ENCODE assay signal across 15 cellular contexts in genomic region chr4:1745697-1746096, GRCh38. TPM values are rescaled to one million over a fixed set of nuclear protein-coding genes. Genes with fewer than 3 reads are reported as not detected.
"Had no signal": no experiment of that assay in that cellular context is flagged by ENCODE, and none has a peak within 500 bp of the region (broad histone marks: within the 10 kb centered on the region; RNA-seq: fewer than 3 reads in every experiment).

No MANE protein-coding gene starts in this region.

- H3K27ac ChIP-seq: coronary artery, esophagus muscularis mucosa, left lung, neural progenitor cell, testis, uterus, VCaP had no signal

- H3K4me3 Mint-ChIP-seq: activated CD8-positive, alpha-beta T cell treated with anti-CD3 and anti-CD28 coated beads, Interleukin-2, amount 10 ng/mL, durations not matched to agents 7 days and 5 days; activated naive CD8-positive, alpha-beta T cell treated with anti-CD3 and anti-CD28 coated beads, Interleukin-2, amount 50 U/mL, for 24 hours; activated T-helper 1 cell treated with anti-CD3 and anti-CD28 coated beads, Interleukin-12 subunit alpha, Interleukin-12 subunit beta, Interleukin-2, Interleukin-4 antibody, amounts not matched to agents 30 ng/mL and 10 ng/mL and 1 ng/mL, durations not matched to agents 14 hours and 24 hours and 36 hours; mesothelial cell of epicardium; naive thymus-derived CD8-positive, alpha-beta T cell; neural progenitor cell had no signal

- H3K36me3 ChIP-seq: neural progenitor cell, uterus had no signal

- H3K9ac ChIP-seq: neural progenitor cell had no signal

- H3K4me1 Mint-ChIP-seq: mesothelial cell of epicardium had no signal

- H3K4me3 ChIP-seq: coronary artery, esophagus muscularis mucosa, left lung, neural progenitor cell, testis, uterus had no signal

- H3K4me1 ChIP-seq: testis, uterus had no signal

- H3K27ac Mint-ChIP-seq: activated CD8-positive, alpha-beta T cell treated with anti-CD3 and anti-CD28 coated beads, Interleukin-2, amount 10 ng/mL, durations not matched to agents 7 days and 5 days; activated naive CD8-positive, alpha-beta T cell treated with anti-CD3 and anti-CD28 coated beads, Interleukin-2, amount 50 U/mL, for 24 hours; activated T-helper 1 cell treated with anti-CD3 and anti-CD28 coated beads, Interleukin-12 subunit alpha, Interleukin-12 subunit beta, Interleukin-2, Interleukin-4 antibody, amounts not matched to agents 30 ng/mL and 10 ng/mL and 1 ng/mL, durations not matched to agents 14 hours and 24 hours and 36 hours; mesothelial cell of epicardium; neural progenitor cell; progenitor cell of endocrine pancreas had no signal

- H3K27me3 ChIP-seq: testis, uterus had no signal

- DNase-seq: cerebellar nuclear complex, hippocampal formation had no signal

- H3K9me3 ChIP-seq: left lung, testis, uterus had no signal

- H3K27me3 Mint-ChIP-seq: activated naive CD8-positive, alpha-beta T cell treated with anti-CD3 and anti-CD28 coated beads, Interleukin-2, amount 50 U/mL, for 24 hours; naive thymus-derived CD8-positive, alpha-beta T cell; progenitor cell of endocrine pancreas had no signal

- H3K9me3 Mint-ChIP-seq: activated naive CD8-positive, alpha-beta T cell treated with anti-CD3 and anti-CD28 coated beads, Interleukin-2, amount 50 U/mL, for 24 hours; activated T-helper 1 cell treated with anti-CD3 and anti-CD28 coated beads, Interleukin-12 subunit alpha, Interleukin-12 subunit beta, Interleukin-2, Interleukin-4 antibody, amounts not matched to agents 30 ng/mL and 10 ng/mL and 1 ng/mL, durations not matched to agents 14 hours and 24 hours and 36 hours; mesothelial cell of epicardium; naive thymus-derived CD8-positive, alpha-beta T cell; neural progenitor cell had no signal

RNA-seq across cellular contexts. Expression of gene FGFR3, which starts 47.4 kb away (rescaled TPM):
- total RNA-seq: naive thymus-derived CD8-positive, alpha-beta T cell had no signal
